ENCODE assay signal across 8 cellular contexts in the genomic region with DNA sequence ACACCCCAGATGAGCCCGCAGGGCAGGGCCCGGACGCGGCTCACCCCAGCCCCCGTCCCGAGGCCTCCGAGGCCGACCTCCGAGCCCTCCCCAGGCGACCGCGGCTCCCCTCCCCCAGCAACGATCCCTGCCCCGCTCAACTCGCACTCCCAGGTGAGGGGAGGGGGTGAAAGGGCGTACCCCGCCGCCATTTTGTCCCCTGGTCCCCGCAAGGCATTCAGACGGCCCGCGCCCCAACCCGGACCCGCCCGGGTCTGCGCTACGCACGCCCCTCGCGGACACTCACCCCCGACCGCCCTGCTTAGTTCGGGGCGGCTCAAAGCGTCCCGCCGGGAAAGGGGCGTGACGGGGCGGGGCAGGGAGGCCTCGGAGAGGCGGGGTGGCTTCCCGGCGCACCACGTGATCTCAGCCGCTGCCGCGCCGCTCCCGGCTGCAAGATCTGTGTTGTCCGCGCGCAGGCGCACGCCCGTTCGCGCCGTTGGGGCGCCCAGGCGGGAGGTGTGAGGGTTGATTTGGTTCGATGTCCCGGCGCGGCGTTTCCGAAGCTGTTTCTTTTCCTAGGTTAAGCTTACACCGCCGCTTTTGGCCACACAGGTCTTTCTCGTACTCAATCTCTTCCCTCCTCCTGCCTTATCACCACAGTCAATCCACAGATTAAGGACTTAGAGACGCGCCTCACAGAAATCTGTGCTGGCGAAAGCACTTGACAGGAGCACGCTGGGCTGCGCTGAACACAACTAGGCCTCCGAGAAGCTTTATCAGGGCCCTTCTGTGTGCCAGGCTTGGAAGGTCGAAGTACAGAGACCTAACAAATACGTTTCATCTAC. TPM values are rescaled to one million over a fixed set of nuclear protein-coding genes. Genes with fewer than 3 reads are reported as not detected.
DNase-seq lines count a peak whose midpoint lies in the region; ATAC-seq, FAIRE-seq and TF ChIP-seq lines count a peak whose summit lies in the region.

A gene with protein sequence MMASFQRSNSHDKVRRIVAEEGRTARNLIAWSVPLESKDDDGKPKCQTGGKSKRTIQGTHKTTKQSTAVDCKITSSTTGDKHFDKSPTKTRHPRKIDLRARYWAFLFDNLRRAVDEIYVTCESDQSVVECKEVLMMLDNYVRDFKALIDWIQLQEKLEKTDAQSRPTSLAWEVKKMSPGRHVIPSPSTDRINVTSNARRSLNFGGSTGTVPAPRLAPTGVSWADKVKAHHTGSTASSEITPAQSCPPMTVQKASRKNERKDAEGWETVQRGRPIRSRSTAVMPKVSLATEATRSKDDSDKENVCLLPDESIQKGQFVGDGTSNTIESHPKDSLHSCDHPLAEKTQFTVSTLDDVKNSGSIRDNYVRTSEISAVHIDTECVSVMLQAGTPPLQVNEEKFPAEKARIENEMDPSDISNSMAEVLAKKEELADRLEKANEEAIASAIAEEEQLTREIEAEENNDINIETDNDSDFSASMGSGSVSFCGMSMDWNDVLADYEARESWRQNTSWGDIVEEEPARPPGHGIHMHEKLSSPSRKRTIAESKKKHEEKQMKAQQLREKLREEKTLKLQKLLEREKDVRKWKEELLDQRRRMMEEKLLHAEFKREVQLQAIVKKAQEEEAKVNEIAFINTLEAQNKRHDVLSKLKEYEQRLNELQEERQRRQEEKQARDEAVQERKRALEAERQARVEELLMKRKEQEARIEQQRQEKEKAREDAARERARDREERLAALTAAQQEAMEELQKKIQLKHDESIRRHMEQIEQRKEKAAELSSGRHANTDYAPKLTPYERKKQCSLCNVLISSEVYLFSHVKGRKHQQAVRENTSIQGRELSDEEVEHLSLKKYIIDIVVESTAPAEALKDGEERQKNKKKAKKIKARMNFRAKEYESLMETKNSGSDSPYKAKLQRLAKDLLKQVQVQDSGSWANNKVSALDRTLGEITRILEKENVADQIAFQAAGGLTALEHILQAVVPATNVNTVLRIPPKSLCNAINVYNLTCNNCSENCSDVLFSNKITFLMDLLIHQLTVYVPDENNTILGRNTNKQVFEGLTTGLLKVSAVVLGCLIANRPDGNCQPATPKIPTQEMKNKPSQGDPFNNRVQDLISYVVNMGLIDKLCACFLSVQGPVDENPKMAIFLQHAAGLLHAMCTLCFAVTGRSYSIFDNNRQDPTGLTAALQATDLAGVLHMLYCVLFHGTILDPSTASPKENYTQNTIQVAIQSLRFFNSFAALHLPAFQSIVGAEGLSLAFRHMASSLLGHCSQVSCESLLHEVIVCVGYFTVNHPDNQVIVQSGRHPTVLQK (N-terminal part only) (minus strand): TSS at position 328 of the 827 bp plus-strand sequence. CDS start 21,523 bp downstream, outside the sequence.

- no peaks in the 10 kb centered on the region for H3K27me3 ChIP-seq in astrocyte (ENCODE audit: insufficient read depth, low read length)
- H3K27me3 ChIP-seq in hepatocyte = no peaks in the 10 kb centered on the region
- no peaks in the 10 kb centered on the region for H3K27me3 ChIP-seq in aorta (ENCODE audit: control insufficient read depth in 1 of 2, insufficient read depth in 2 of 2, low read length in 1 of 2)

- no peaks in the 10 kb centered on the region for H3K9me2 ChIP-seq in hepatocyte (replicated peaks; ENCODE audit: insufficient read depth)

- peak within 1 kb of the TSS; percentile 87 for H3K9ac ChIP-seq in astrocyte (ENCODE audit: low read length)

- peak within 1 kb of the TSS; percentile 89 for H3K4me3 Mint-ChIP-seq in astrocyte (ENCODE audit: unreplicated experiment)

- peak within 1 kb of the TSS; percentile 54 for H3K27ac ChIP-seq in astrocyte (ENCODE audit: low read depth, low read length)
- peak within 1 kb of the TSS; percentile 96 for H3K27ac ChIP-seq in hepatocyte
- peak within 1 kb of the TSS; percentile 1 to 55 for H3K27ac ChIP-seq in aorta (ENCODE audit: low read depth in 1 of 2, low read length in 2 of 2)

- 2% methylated on average over 48 of the region's 78 CpGs for WGBS in hepatocyte (ENCODE audit: low lambda C conversion rate, missing lambda C conversion rate)
- 0 to 1% methylated on average over 60 to 78 of the region's 78 CpGs for WGBS in aorta, 2 donors

- H3K4me3 ChIP-seq in astrocyte (ENCODE audit: insufficient read depth, low read depth, low read length) (peak within 1 kb of the TSS; percentile 81), hepatocyte (peak within 1 kb of the TSS; percentile 78), aorta (ENCODE audit: low read length in 2 of 2) (peak within 1 kb of the TSS; percentile 71 to 91)

- H3K27me3 Mint-ChIP-seq in astrocyte (ENCODE audit: low read depth, unreplicated experiment) = no peaks in the 10 kb centered on the region

- H3K27ac Mint-ChIP-seq in astrocyte (ENCODE audit: unreplicated experiment) = peak within 1 kb of the TSS; percentile 80

- no peaks in the 10 kb centered on the region for H3K9me3 Mint-ChIP-seq in astrocyte (ENCODE audit: unreplicated experiment)

- DNase-seq in NCI-H2029 (lab: John Stamatoyannopoulos, UW) (peak; percentile 51), T-helper 22 cell (ENCODE audit: low read depth) (peak; percentile 86), astrocyte (ENCODE audit: low read depth) (peak; percentile 73), hepatocyte (ENCODE audit: low spot score) (peak; percentile 96), renal cortical epithelial cell (ENCODE audit: low read depth) (peak; percentile 66), aorta (peak; percentile 95 to 97)

- H3K36me3 ChIP-seq in astrocyte (ENCODE audit: insufficient read depth, low read length) (no peaks in the 10 kb centered on the region), hepatocyte (replicated peaks; ENCODE audit: insufficient read depth, low read depth) (no peaks in the 10 kb centered on the region), aorta (ENCODE audit: control insufficient read depth in 1 of 2, insufficient read depth in 2 of 2, low read length in 1 of 2) (no peaks in the 10 kb centered on the region)

- peaks cover 3% of the 10 kb centered on the region for H3K4me1 Mint-ChIP-seq in astrocyte (ENCODE audit: low read depth, unreplicated experiment)

- H4K20me1 ChIP-seq in astrocyte (ENCODE audit: insufficient read depth, low read length) (no peaks in the 10 kb centered on the region), hepatocyte (ENCODE audit: insufficient read depth, poor library complexity, severe bottlenecking) (no peaks in the 10 kb centered on the region)

- H3K79me2 ChIP-seq in astrocyte (ENCODE audit: insufficient read depth, low read length) (no peaks in the 10 kb centered on the region), hepatocyte (peaks cover 36% of the 10 kb centered on the region)

- intact Hi-C loops in aorta (cut with DNase I) = loop anchor here in 1 of 2 donors (1.0 kb wide), 1 partner anchor 26 kb away; a partner anchor contains a TSS

- no peaks in the 10 kb centered on the region for H3K36me3 Mint-ChIP-seq in astrocyte (ENCODE audit: low read depth, unreplicated experiment)

- no peak for FAIRE-seq in astrocyte (lab: Jason Lieb, UNC)

- peaks cover 15% of the 10 kb centered on the region for H3K4me1 ChIP-seq in astrocyte (ENCODE audit: insufficient read depth, low read length)
- peaks cover 26% of the 10 kb centered on the region for H3K4me1 ChIP-seq in hepatocyte (ENCODE audit: insufficient read depth)
- peaks cover 0 to 1% of the 10 kb centered on the region in 2 donors for H3K4me1 ChIP-seq in aorta (ENCODE audit: control insufficient read depth in 1 of 2, insufficient read depth in 2 of 2, low read length in 2 of 2)

- TF ChIP-seq CTCF in astrocyte (IDR thresholded peaks at IDR 0.05; ENCODE audit: insufficient read depth, low read depth, low read length) (no peak), hepatocyte (IDR thresholded peaks at IDR 0.05; ENCODE audit: poor library complexity) (no peak)

- H2AFZ ChIP-seq in astrocyte (ENCODE audit: low read depth, low read length) (peak within 1 kb of the TSS; percentile 96), hepatocyte (peak within 1 kb of the TSS; percentile 79)

- H3K9me3 ChIP-seq in astrocyte (ENCODE audit: insufficient read depth, low read depth, low read length) (no peaks in the 10 kb centered on the region), hepatocyte (ENCODE audit: low read depth) (no peaks in the 10 kb centered on the region), aorta (ENCODE audit: control insufficient read depth, low read length) (no peaks in the 10 kb centered on the region)

- peak; percentile 87 for ATAC-seq in GM18498 (IDR thresholded peaks at IDR 0.05; ENCODE audit: unreplicated experiment)
- peak; percentile 63 for ATAC-seq in HG02938 (IDR thresholded peaks at IDR 0.05; ENCODE audit: unreplicated experiment)
- ATAC-seq in aorta (ENCODE audit: low FRiP score) = peak; percentile 98

- H3K4me2 ChIP-seq in astrocyte (ENCODE audit: low read length) (peak within 1 kb of the TSS; percentile 85), hepatocyte (peak within 1 kb of the TSS; percentile 93)

RNA-seq across cellular contexts. Expression of the gene that starts here (rescaled TPM):
- total RNA-seq in astrocyte (8.6 and 12.9 TPM in 2 replicates), hepatocyte (23.4 and 27.4 TPM in 2 replicates), renal cortical epithelial cell (7.3 and 11.7 TPM in 2 replicates), aorta (10 to 100 TPM; 37.8 to 44.3 TPM)
- polyA plus RNA-seq in hepatocyte (20.8 and 37.3 TPM in 2 replicates), aorta (10 to 100 TPM; 11.9 to 13.5 TPM)

Comparison
In these comparisons a context has a peak if more than half of its experiments do, and no peak if none do; other contexts are left out.
1. Peak in every context shown above with its lines: DNase-seq, ATAC-seq, H3K4me3 ChIP-seq and H3K27ac ChIP-seq.
2. H3K27ac ChIP-seq: peak in every context shown above with its lines; median percentile 96 in hepatocyte; 54 in astrocyte; 28 in aorta.